1 cellular context compared by ENCODE assay signal in the genomic region with DNA sequence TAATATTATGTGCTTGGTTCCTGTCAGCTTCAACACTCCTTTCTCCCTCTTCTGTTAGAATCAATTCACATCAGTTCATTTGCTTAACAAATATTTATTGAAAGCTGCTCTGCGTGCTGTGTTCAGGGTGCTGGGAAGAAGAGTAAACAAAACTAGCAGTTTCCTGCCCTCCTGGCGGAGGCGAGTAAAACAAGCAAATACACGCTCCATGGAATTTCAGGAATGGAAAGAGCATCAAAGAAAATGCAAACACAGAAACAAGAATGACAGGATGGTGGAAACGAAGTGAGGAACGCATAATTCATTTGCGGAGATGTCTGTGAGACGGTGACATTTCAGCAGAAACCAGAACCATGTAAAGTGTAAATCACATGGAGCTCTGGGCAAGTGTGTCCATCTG.
TF ChIP-seq lines count a peak whose summit lies in the region.

No MANE protein-coding gene starts in this region.

TF ChIP-seq in HepG2, 621 proteins besides CTCF, POLR2A, EP300 and RAD21 (continued from another document and continues in another):
- TF ChIP-seq ZBTB2 (CRISPR knock-in tag; IDR thresholded peaks at IDR 0.05; ENCODE audit: low read depth) (no peak), ZNF549 (CRISPR knock-in tag; IDR thresholded peaks at IDR 0.05) (no peak), GABPB1 (CRISPR knock-in tag; IDR thresholded peaks at IDR 0.05) (no peak; the same call in 1 of the 2 replicates), MED1 (CRISPR knock-in tag; IDR thresholded peaks at IDR 0.05) (peak; percentile 81), AGO2 (optimal IDR thresholded peaks at IDR 0.05; ENCODE audit: low read depth, low read length) (no peak), TAF1 (CRISPR knock-in tag; IDR thresholded peaks at IDR 0.05) (no peak), NFKB2 (CRISPR knock-in tag; IDR thresholded peaks at IDR 0.05; ENCODE audit: borderline replicate concordance) (no peak), PHF21A (CRISPR knock-in tag; IDR thresholded peaks at IDR 0.05) (peak; percentile 73; the same call in 1 of the 2 replicates), KAT8 (CRISPR knock-in tag; IDR thresholded peaks at IDR 0.05) (peak; percentile 45; the same call in 1 of the 2 replicates), ZNF296 (CRISPR knock-in tag; conservative IDR thresholded peaks at IDR 0.05) (no peak), ZNF740 (CRISPR knock-in tag; IDR thresholded peaks at IDR 0.05) (no peak), YY1 (IDR thresholded peaks at IDR 0.05; ENCODE audit: insufficient read depth, insufficient replicate concordance, low read depth, low read length) (no peak), SKIL (CRISPR knock-in tag; IDR thresholded peaks at IDR 0.05; ENCODE audit: borderline replicate concordance) (peak; percentile 62; the same call in 1 of the 2 replicates), FLYWCH1 (CRISPR knock-in tag; IDR thresholded peaks at IDR 0.05) (no peak), ZIK1 (CRISPR knock-in tag; IDR thresholded peaks at IDR 0.05; ENCODE audit: borderline replicate concordance, low read depth) (no peak), CBX5 (CRISPR knock-in tag; IDR thresholded peaks at IDR 0.05; ENCODE audit: borderline replicate concordance) (peak; percentile 53; the same call in 1 of the 2 replicates), ZBTB8A (CRISPR knock-in tag; IDR thresholded peaks at IDR 0.05; ENCODE audit: borderline replicate concordance, low read depth) (no peak), MNT (IDR thresholded peaks at IDR 0.05) (no peak)
- TF ChIP-seq, protein P1, sequence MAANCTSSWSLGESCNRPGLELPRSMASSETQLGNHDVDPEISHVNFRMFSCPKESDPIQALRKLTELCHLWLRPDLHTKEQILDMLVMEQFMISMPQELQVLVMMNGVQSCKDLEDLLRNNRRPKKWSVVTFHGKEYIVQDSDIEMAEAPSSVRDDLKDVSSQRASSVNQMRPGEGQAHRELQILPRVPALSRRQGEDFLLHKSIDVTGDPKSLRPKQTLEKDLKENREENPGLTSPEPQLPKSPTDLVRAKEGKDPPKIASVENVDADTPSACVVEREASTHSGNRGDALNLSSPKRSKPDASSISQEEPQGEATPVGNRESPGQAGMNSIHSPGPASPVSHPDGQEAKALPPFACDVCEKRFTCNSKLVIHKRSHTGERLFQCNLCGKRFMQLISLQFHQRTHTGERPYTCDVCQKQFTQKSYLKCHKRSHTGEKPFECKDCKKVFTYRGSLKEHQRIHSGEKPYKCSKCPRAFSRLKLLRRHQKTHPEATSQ (CRISPR knock-in tag; IDR thresholded peaks at IDR 0.05; ENCODE audit: borderline replicate concordance): no peak; the same call in 1 of the 2 replicates
- TF ChIP-seq, protein P2, sequence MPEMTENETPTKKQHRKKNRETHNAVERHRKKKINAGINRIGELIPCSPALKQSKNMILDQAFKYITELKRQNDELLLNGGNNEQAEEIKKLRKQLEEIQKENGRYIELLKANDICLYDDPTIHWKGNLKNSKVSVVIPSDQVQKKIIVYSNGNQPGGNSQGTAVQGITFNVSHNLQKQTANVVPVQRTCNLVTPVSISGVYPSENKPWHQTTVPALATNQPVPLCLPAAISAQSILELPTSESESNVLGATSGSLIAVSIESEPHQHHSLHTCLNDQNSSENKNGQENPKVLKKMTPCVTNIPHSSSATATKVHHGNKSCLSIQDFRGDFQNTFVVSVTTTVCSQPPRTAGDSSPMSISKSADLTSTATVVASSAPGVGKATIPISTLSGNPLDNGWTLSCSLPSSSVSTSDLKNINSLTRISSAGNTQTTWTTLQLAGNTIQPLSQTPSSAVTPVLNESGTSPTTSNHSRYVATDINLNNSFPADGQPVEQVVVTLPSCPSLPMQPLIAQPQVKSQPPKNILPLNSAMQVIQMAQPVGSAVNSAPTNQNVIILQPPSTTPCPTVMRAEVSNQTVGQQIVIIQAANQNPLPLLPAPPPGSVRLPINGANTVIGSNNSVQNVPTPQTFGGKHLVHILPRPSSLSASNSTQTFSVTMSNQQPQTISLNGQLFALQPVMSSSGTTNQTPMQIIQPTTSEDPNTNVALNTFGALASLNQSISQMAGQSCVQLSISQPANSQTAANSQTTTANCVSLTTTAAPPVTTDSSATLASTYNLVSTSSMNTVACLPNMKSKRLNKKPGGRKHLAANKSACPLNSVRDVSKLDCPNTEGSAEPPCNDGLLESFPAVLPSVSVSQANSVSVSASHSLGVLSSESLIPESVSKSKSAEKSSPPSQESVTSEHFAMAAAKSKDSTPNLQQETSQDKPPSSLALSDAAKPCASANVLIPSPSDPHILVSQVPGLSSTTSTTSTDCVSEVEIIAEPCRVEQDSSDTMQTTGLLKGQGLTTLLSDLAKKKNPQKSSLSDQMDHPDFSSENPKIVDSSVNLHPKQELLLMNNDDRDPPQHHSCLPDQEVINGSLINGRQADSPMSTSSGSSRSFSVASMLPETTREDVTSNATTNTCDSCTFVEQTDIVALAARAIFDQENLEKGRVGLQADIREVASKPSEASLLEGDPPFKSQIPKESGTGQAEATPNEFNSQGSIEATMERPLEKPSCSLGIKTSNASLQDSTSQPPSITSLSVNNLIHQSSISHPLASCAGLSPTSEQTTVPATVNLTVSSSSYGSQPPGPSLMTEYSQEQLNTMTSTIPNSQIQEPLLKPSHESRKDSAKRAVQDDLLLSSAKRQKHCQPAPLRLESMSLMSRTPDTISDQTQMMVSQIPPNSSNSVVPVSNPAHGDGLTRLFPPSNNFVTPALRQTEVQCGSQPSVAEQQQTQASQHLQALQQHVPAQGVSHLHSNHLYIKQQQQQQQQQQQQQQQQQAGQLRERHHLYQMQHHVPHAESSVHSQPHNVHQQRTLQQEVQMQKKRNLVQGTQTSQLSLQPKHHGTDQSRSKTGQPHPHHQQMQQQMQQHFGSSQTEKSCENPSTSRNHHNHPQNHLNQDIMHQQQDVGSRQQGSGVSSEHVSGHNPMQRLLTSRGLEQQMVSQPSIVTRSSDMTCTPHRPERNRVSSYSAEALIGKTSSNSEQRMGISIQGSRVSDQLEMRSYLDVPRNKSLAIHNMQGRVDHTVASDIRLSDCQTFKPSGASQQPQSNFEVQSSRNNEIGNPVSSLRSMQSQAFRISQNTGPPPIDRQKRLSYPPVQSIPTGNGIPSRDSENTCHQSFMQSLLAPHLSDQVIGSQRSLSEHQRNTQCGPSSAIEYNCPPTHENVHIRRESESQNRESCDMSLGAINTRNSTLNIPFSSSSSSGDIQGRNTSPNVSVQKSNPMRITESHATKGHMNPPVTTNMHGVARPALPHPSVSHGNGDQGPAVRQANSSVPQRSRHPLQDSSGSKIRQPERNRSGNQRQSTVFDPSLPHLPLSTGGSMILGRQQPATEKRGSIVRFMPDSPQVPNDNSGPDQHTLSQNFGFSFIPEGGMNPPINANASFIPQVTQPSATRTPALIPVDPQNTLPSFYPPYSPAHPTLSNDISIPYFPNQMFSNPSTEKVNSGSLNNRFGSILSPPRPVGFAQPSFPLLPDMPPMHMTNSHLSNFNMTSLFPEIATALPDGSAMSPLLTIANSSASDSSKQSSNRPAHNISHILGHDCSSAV (CRISPR knock-in tag; IDR thresholded peaks at IDR 0.05; ENCODE audit: borderline replicate concordance): no peak
- TF ChIP-seq, protein P3, sequence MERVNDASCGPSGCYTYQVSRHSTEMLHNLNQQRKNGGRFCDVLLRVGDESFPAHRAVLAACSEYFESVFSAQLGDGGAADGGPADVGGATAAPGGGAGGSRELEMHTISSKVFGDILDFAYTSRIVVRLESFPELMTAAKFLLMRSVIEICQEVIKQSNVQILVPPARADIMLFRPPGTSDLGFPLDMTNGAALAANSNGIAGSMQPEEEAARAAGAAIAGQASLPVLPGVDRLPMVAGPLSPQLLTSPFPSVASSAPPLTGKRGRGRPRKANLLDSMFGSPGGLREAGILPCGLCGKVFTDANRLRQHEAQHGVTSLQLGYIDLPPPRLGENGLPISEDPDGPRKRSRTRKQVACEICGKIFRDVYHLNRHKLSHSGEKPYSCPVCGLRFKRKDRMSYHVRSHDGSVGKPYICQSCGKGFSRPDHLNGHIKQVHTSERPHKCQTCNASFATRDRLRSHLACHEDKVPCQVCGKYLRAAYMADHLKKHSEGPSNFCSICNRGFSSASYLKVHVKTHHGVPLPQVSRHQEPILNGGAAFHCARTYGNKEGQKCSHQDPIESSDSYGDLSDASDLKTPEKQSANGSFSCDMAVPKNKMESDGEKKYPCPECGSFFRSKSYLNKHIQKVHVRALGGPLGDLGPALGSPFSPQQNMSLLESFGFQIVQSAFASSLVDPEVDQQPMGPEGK (CRISPR knock-in tag; IDR thresholded peaks at IDR 0.05): peak; percentile 35; the same call in 1 of the 2 replicates
- TF ChIP-seq, protein P4, sequence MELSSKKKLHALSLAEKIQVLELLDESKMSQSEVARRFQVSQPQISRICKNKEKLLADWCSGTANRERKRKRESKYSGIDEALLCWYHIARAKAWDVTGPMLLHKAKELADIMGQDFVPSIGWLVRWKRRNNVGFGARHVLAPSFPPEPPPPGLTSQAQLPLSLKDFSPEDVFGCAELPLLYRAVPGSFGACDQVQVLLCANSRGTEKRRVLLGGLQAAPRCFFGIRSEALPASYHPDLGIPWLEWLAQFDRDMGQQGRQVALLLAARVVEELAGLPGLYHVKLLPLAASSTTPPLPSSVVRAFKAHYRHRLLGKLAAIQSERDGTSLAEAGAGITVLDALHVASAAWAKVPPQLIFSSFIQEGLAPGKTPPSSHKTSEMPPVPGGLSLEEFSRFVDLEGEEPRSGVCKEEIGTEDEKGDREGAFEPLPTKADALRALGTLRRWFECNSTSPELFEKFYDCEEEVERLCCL (CRISPR knock-in tag; IDR thresholded peaks at IDR 0.05; ENCODE audit: borderline replicate concordance): no peak
- TF ChIP-seq, protein P5, sequence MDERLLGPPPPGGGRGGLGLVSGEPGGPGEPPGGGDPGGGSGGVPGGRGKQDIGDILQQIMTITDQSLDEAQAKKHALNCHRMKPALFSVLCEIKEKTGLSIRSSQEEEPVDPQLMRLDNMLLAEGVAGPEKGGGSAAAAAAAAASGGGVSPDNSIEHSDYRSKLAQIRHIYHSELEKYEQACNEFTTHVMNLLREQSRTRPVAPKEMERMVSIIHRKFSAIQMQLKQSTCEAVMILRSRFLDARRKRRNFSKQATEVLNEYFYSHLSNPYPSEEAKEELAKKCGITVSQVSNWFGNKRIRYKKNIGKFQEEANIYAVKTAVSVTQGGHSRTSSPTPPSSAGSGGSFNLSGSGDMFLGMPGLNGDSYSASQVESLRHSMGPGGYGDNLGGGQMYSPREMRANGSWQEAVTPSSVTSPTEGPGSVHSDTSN (CRISPR knock-in tag; IDR thresholded peaks at IDR 0.05): peak; percentile 57
- TF ChIP-seq, protein P6, sequence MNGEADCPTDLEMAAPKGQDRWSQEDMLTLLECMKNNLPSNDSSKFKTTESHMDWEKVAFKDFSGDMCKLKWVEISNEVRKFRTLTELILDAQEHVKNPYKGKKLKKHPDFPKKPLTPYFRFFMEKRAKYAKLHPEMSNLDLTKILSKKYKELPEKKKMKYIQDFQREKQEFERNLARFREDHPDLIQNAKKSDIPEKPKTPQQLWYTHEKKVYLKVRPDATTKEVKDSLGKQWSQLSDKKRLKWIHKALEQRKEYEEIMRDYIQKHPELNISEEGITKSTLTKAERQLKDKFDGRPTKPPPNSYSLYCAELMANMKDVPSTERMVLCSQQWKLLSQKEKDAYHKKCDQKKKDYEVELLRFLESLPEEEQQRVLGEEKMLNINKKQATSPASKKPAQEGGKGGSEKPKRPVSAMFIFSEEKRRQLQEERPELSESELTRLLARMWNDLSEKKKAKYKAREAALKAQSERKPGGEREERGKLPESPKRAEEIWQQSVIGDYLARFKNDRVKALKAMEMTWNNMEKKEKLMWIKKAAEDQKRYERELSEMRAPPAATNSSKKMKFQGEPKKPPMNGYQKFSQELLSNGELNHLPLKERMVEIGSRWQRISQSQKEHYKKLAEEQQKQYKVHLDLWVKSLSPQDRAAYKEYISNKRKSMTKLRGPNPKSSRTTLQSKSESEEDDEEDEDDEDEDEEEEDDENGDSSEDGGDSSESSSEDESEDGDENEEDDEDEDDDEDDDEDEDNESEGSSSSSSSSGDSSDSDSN (CRISPR knock-in tag; IDR thresholded peaks at IDR 0.05): no peak
- TF ChIP-seq, protein P7, sequence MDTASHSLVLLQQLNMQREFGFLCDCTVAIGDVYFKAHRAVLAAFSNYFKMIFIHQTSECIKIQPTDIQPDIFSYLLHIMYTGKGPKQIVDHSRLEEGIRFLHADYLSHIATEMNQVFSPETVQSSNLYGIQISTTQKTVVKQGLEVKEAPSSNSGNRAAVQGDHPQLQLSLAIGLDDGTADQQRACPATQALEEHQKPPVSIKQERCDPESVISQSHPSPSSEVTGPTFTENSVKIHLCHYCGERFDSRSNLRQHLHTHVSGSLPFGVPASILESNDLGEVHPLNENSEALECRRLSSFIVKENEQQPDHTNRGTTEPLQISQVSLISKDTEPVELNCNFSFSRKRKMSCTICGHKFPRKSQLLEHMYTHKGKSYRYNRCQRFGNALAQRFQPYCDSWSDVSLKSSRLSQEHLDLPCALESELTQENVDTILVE (CRISPR knock-in tag; IDR thresholded peaks at IDR 0.05): peak; percentile 66; the same call in 1 of the 2 replicates
